20 cellular contexts compared by ENCODE assay signal in the genomic region with DNA sequence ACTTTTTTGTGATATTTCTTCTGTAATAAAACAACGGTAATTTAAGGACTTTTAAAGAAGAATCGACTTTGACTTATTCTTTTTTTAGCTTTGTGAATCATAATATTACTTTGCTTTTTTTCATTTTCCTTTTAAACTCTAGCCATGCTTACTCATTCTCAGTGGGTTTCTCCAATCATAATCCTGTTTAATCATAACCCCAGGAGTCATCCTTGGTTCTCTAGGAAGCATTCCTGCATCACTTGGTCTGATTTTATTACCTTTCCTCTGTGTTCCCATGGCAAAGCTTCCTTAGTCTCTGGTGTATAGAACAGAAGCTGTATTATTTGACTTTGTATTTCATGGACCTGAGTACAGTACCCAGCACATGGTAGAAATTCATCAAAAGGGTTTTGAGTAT.
DNase-seq lines count a peak whose midpoint lies in the region; TF ChIP-seq lines count a peak whose summit lies in the region.
"Had no signal": no experiment of that assay in that cellular context is flagged by ENCODE, and none has a peak within 500 bp of the region (broad histone marks: within the 10 kb centered on the region; RNA-seq: fewer than 3 reads in every experiment).

No MANE protein-coding gene starts in this region.

- TF ChIP-seq CTCF in epithelial cell of proximal tubule (conservative IDR thresholded peaks at IDR 0.05; ENCODE audit: low read depth, low read length): no peak

- H3K27ac Mint-ChIP-seq in activated T-helper 1 cell treated with anti-CD3 and anti-CD28 coated beads, Interleukin-12 subunit alpha, Interleukin-12 subunit beta, Interleukin-2, Interleukin-4 antibody, amounts not matched to agents 30 ng/mL and 10 ng/mL and 1 ng/mL, durations not matched to agents 14 hours and 24 hours and 36 hours: no peak overlapping the region
- H3K27ac Mint-ChIP-seq: activated naive CD4-positive, alpha-beta T cell treated with anti-CD3 and anti-CD28 coated beads, Interleukin-2, amount 10 ng/mL, durations not matched to agents 7 days and 5 days; CD14-positive monocyte; stimulated activated naive B cell treated with anti-CD40 and anti-IgM and Interleukin-4, amounts not matched to agents 10 μg/mL and 1 μg/mL and 100 μg/mL, for 72 hours had no signal

- intact Hi-C loops in activated T-helper 1 cell treated with anti-CD3 and anti-CD28 coated beads, Interleukin-12 subunit alpha, Interleukin-12 subunit beta, Interleukin-2, Interleukin-4 antibody, amounts not matched to agents 30 ng/mL and 10 ng/mL and 1 ng/mL, durations not matched to agents 14 hours and 24 hours and 36 hours (cut with micrococcal nuclease): no loop called here

- peak; percentile 43 for DNase-seq in Daoy (ENCODE audit: low read depth)
- peak; percentile 55 for DNase-seq in NCI-H69 (lab: John Stamatoyannopoulos, UW)
- DNase-seq in epithelial cell of proximal tubule (ENCODE audit: low read depth): peak; percentile 26
- peak; percentile 78 for DNase-seq in renal cortical epithelial cell (ENCODE audit: low read depth)
- DNase-seq in T-helper 1 cell: no peak
- no peak for DNase-seq in activated T-helper 1 cell treated with anti-CD3 and anti-CD28 coated beads, Interleukin-12 subunit alpha, Interleukin-12 subunit beta, Interleukin-2, Interleukin-4 antibody, amounts not matched to agents 30 ng/mL and 10 ng/mL and 1 ng/mL, durations not matched to agents 14 hours and 24 hours and 36 hours (ENCODE audit: low spot score)
- DNase-seq in foreskin melanocyte: no peak
- no peak for DNase-seq in NCI-H2227 (lab: John Stamatoyannopoulos, UW; ENCODE audit: unreplicated experiment)
- DNase-seq: activated CD8-positive, alpha-beta memory T cell treated with anti-CD3 and anti-CD28 coated beads, Interleukin-2, amount 50 U/mL, for 48 hours; activated naive CD4-positive, alpha-beta T cell treated with anti-CD3 and anti-CD28 coated beads, Interleukin-2, amount 10 ng/mL, durations not matched to agents 7 days and 5 days; body of pancreas; DMS79; NCI-H1436; NCI-H345; ovary; SIG-M5; small intestine; stimulated activated naive B cell treated with anti-CD40 and anti-IgM and Interleukin-4, amounts not matched to agents 10 μg/mL and 1 μg/mL and 100 μg/mL, for 72 hours; trophoblast cell had no signal

- no peak overlapping the region for H3K4me3 ChIP-seq in epithelial cell of proximal tubule (ENCODE audit: low read depth, low read length)
- H3K4me3 ChIP-seq: body of pancreas, ovary had no signal

- H3K4me3 Mint-ChIP-seq in activated T-helper 1 cell treated with anti-CD3 and anti-CD28 coated beads, Interleukin-12 subunit alpha, Interleukin-12 subunit beta, Interleukin-2, Interleukin-4 antibody, amounts not matched to agents 30 ng/mL and 10 ng/mL and 1 ng/mL, durations not matched to agents 14 hours and 24 hours and 36 hours: no peak overlapping the region
- H3K4me3 Mint-ChIP-seq: activated naive CD4-positive, alpha-beta T cell treated with anti-CD3 and anti-CD28 coated beads, Interleukin-2, amount 10 ng/mL, durations not matched to agents 7 days and 5 days; CD14-positive monocyte; stimulated activated naive B cell treated with anti-CD40 and anti-IgM and Interleukin-4, amounts not matched to agents 10 μg/mL and 1 μg/mL and 100 μg/mL, for 72 hours had no signal

- H3K27me3 Mint-ChIP-seq in activated T-helper 1 cell treated with anti-CD3 and anti-CD28 coated beads, Interleukin-12 subunit alpha, Interleukin-12 subunit beta, Interleukin-2, Interleukin-4 antibody, amounts not matched to agents 30 ng/mL and 10 ng/mL and 1 ng/mL, durations not matched to agents 14 hours and 24 hours and 36 hours (ENCODE audit: insufficient read depth): no peaks in the 10 kb centered on the region
- H3K27me3 Mint-ChIP-seq: activated naive CD4-positive, alpha-beta T cell treated with anti-CD3 and anti-CD28 coated beads, Interleukin-2, amount 10 ng/mL, durations not matched to agents 7 days and 5 days; stimulated activated naive B cell treated with anti-CD40 and anti-IgM and Interleukin-4, amounts not matched to agents 10 μg/mL and 1 μg/mL and 100 μg/mL, for 72 hours had no signal

- peaks cover 5% of the 10 kb centered on the region for H3K9me3 Mint-ChIP-seq in activated T-helper 1 cell treated with anti-CD3 and anti-CD28 coated beads, Interleukin-12 subunit alpha, Interleukin-12 subunit beta, Interleukin-2, Interleukin-4 antibody, amounts not matched to agents 30 ng/mL and 10 ng/mL and 1 ng/mL, durations not matched to agents 14 hours and 24 hours and 36 hours

- no peaks in the 10 kb centered on the region for H3K4me1 Mint-ChIP-seq in activated T-helper 1 cell treated with anti-CD3 and anti-CD28 coated beads, Interleukin-12 subunit alpha, Interleukin-12 subunit beta, Interleukin-2, Interleukin-4 antibody, amounts not matched to agents 30 ng/mL and 10 ng/mL and 1 ng/mL, durations not matched to agents 14 hours and 24 hours and 36 hours (ENCODE audit: low read depth)
- H3K4me1 Mint-ChIP-seq: activated naive CD4-positive, alpha-beta T cell treated with anti-CD3 and anti-CD28 coated beads, Interleukin-2, amount 10 ng/mL, durations not matched to agents 7 days and 5 days; CD14-positive monocyte had no signal

- peaks cover 7% of the 10 kb centered on the region for H3K36me3 Mint-ChIP-seq in activated T-helper 1 cell treated with anti-CD3 and anti-CD28 coated beads, Interleukin-12 subunit alpha, Interleukin-12 subunit beta, Interleukin-2, Interleukin-4 antibody, amounts not matched to agents 30 ng/mL and 10 ng/mL and 1 ng/mL, durations not matched to agents 14 hours and 24 hours and 36 hours (ENCODE audit: low read depth)

Comparison
In these comparisons a context has a peak if more than half of its experiments do, and no peak if none do; other contexts are left out.
1. DNase-seq: peak in Daoy (single experiment), NCI-H69 (single experiment), epithelial cell of proximal tubule (single experiment) and renal cortical epithelial cell (single experiment); none in T-helper 1 cell (0 of 5), activated T-helper 1 cell treated with anti-CD3 and anti-CD28 coated beads, Interleukin-12 subunit alpha, Interleukin-12 subunit beta, Interleukin-2, Interleukin-4 antibody, amounts not matched to agents 30 ng/mL and 10 ng/mL and 1 ng/mL, durations not matched to agents 14 hours and 24 hours and 36 hours (single experiment), foreskin melanocyte (single experiment) and NCI-H2227 (single experiment).